Comparison of ENCODE assay signal across 2 cellular contexts in genomic region chr6:36809933-36810844, GRCh38.
TF ChIP-seq lines count a peak whose summit lies in the region.

No MANE protein-coding gene starts in this region.

TF ChIP-seq in HepG2, 621 proteins besides CTCF, POLR2A, EP300 and RAD21 (continued from another document and continues in another):
- peak; percentile 45; the same call in 1 of the 2 replicates for TF ChIP-seq ARID5B (CRISPR knock-in tag; IDR thresholded peaks at IDR 0.05)
- peak; percentile 52; the same call in 1 of the 2 replicates for TF ChIP-seq ZNF839 (CRISPR knock-in tag; IDR thresholded peaks at IDR 0.05; ENCODE audit: borderline replicate concordance)
- peak; percentile 51; the same call in 1 of the 2 replicates for TF ChIP-seq ZNF224 (CRISPR knock-in tag; IDR thresholded peaks at IDR 0.05)
- no peak for TF ChIP-seq SIN3B (IDR thresholded peaks at IDR 0.05; ENCODE audit: low read length)
- TF ChIP-seq KDM3A (CRISPR knock-in tag; IDR thresholded peaks at IDR 0.05; ENCODE audit: low read depth), result 0 out of 2 replicates have a peak, but pooled peaks have one; percentile 32
- TF ChIP-seq KDM2A (CRISPR knock-in tag; IDR thresholded peaks at IDR 0.05; ENCODE audit: borderline replicate concordance, low read depth), result peak; percentile 77; the same call in 1 of the 2 replicates
- TF ChIP-seq, protein P1, sequence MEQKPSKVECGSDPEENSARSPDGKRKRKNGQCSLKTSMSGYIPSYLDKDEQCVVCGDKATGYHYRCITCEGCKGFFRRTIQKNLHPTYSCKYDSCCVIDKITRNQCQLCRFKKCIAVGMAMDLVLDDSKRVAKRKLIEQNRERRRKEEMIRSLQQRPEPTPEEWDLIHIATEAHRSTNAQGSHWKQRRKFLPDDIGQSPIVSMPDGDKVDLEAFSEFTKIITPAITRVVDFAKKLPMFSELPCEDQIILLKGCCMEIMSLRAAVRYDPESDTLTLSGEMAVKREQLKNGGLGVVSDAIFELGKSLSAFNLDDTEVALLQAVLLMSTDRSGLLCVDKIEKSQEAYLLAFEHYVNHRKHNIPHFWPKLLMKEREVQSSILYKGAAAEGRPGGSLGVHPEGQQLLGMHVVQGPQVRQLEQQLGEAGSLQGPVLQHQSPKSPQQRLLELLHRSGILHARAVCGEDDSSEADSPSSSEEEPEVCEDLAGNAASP (CRISPR knock-in tag; IDR thresholded peaks at IDR 0.05; ENCODE audit: borderline replicate concordance), result 0 out of 2 replicates have a peak, but pooled peaks have one; percentile 45
- peak; percentile 63 for TF ChIP-seq ZFX (CRISPR knock-in tag; IDR thresholded peaks at IDR 0.05; ENCODE audit: low read depth)
- TF ChIP-seq, protein P2, sequence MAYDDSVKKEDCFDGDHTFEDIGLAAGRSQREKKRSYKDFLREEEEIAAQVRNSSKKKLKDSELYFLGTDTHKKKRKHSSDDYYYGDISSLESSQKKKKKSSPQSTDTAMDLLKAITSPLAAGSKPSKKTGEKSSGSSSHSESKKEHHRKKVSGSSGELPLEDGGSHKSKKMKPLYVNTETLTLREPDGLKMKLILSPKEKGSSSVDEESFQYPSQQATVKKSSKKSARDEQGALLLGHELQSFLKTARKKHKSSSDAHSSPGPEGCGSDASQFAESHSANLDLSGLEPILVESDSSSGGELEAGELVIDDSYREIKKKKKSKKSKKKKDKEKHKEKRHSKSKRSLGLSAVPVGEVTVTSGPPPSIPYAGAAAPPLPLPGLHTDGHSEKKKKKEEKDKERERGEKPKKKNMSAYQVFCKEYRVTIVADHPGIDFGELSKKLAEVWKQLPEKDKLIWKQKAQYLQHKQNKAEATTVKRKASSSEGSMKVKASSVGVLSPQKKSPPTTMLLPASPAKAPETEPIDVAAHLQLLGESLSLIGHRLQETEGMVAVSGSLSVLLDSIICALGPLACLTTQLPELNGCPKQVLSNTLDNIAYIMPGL (CRISPR knock-in tag; IDR thresholded peaks at IDR 0.05; ENCODE audit: borderline replicate concordance in 1 of 2, low read depth in 1 of 2), result peak; percentile 49 to 83; a peak in 3 of 4 replicates
- peak; percentile 49; the same call in 1 of the 2 replicates for TF ChIP-seq ELF3 (CRISPR knock-in tag; IDR thresholded peaks at IDR 0.05)
- TF ChIP-seq ETV5 (CRISPR knock-in tag; IDR thresholded peaks at IDR 0.05; ENCODE audit: borderline replicate concordance), result peak; percentile 55; the same call in 1 of the 2 replicates
- TF ChIP-seq MBD4 (IDR thresholded peaks at IDR 0.05; ENCODE audit: borderline replicate concordance, low read length), result no peak
- 0 out of 2 replicates have a peak, but pooled peaks have one; percentile 66 for TF ChIP-seq ZNF891 (CRISPR knock-in tag; IDR thresholded peaks at IDR 0.05)
- 0 out of 2 replicates have a peak, but pooled peaks have one; percentile 26 for TF ChIP-seq ZNF619 (CRISPR knock-in tag; IDR thresholded peaks at IDR 0.05)
- TF ChIP-seq SMC3 (IDR thresholded peaks at IDR 0.05; ENCODE audit: low read length), result peak; percentile 65
- TF ChIP-seq NCOA2 (CRISPR knock-in tag; IDR thresholded peaks at IDR 0.05), result 0 out of 2 replicates have a peak, but pooled peaks have one; percentile 17
- no peak for TF ChIP-seq LCORL (IDR thresholded peaks at IDR 0.05)
- peak; percentile 63 for TF ChIP-seq LCORL (CRISPR knock-in tag; IDR thresholded peaks at IDR 0.05)
- no peak for TF ChIP-seq KDM6A (CRISPR knock-in tag; IDR thresholded peaks at IDR 0.05; ENCODE audit: low read depth)
- TF ChIP-seq, protein P3, sequence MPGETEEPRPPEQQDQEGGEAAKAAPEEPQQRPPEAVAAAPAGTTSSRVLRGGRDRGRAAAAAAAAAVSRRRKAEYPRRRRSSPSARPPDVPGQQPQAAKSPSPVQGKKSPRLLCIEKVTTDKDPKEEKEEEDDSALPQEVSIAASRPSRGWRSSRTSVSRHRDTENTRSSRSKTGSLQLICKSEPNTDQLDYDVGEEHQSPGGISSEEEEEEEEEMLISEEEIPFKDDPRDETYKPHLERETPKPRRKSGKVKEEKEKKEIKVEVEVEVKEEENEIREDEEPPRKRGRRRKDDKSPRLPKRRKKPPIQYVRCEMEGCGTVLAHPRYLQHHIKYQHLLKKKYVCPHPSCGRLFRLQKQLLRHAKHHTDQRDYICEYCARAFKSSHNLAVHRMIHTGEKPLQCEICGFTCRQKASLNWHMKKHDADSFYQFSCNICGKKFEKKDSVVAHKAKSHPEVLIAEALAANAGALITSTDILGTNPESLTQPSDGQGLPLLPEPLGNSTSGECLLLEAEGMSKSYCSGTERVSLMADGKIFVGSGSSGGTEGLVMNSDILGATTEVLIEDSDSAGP (CRISPR knock-in tag; IDR thresholded peaks at IDR 0.05; ENCODE audit: borderline replicate concordance), result peak; percentile 54; the same call in 1 of the 2 replicates

TF ChIP-seq in K562, 482 proteins besides CTCF, POLR2A, EP300 and RAD21 (continued from another document and continues in another):
- TF ChIP-seq ZNF407 (IDR thresholded peaks at IDR 0.05; ENCODE audit: low read depth) (no peak), MCM5 (IDR thresholded peaks at IDR 0.05; ENCODE audit: low read depth) (no peak), IFI16 (CRISPR knock-in tag; IDR thresholded peaks at IDR 0.05) (no peak), U2AF2 (optimal IDR thresholded peaks at IDR 0.05; ENCODE audit: low read depth, low read length) (no peak), CC2D1A (IDR thresholded peaks at IDR 0.05) (peak; percentile 57; the same call in 1 of the 2 replicates), ATF7 (IDR thresholded peaks at IDR 0.05) (no peak), KLF13 (tag; IDR thresholded peaks at IDR 0.05; ENCODE audit: borderline replicate concordance, low read depth) (no peak), CBFA2T2 (conservative IDR thresholded peaks at IDR 0.05) (no peak), TEAD4 (IDR thresholded peaks at IDR 0.05; ENCODE audit: low read length) (no peak), TEAD4 (CRISPR knock-in tag; IDR thresholded peaks at IDR 0.05; ENCODE audit: borderline replicate concordance) (no peak), ZNF41 (CRISPR knock-in tag; conservative IDR thresholded peaks at IDR 0.05) (no peak), CHCHD3 (CRISPR knock-in tag; IDR thresholded peaks at IDR 0.05) (no peak), PHF20 (IDR thresholded peaks at IDR 0.05; ENCODE audit: partially characterized antibody) (no peak), NFIC (IDR thresholded peaks at IDR 0.05) (no peak), PTTG1 (tag; IDR thresholded peaks at IDR 0.05; ENCODE audit: low read depth) (peak; percentile 30; the same call in 1 of the 2 replicates), ZBTB8A (IDR thresholded peaks at IDR 0.05; ENCODE audit: partially characterized antibody) (no peak), NFRKB (IDR thresholded peaks at IDR 0.05; ENCODE audit: low read depth) (no peak), ASH1L (IDR thresholded peaks at IDR 0.05; ENCODE audit: borderline replicate concordance, low read depth, partially characterized antibody) (no peak), ZNF431 (CRISPR knock-in tag; IDR thresholded peaks at IDR 0.05) (no peak), EHMT2 (IDR thresholded peaks at IDR 0.05) (no peak), RNF2 (IDR thresholded peaks at IDR 0.05) (no peak), ZNF668 (CRISPR knock-in tag; IDR thresholded peaks at IDR 0.05) (no peak), ZNF23 (CRISPR knock-in tag; IDR thresholded peaks at IDR 0.05) (no peak), ZSCAN29 (IDR thresholded peaks at IDR 0.05) (no peak), ZNF57 (CRISPR knock-in tag; IDR thresholded peaks at IDR 0.05) (no peak), SMAD3 (CRISPR knock-in tag; conservative IDR thresholded peaks at IDR 0.05) (no peak), ZNF589 (CRISPR knock-in tag; IDR thresholded peaks at IDR 0.05; ENCODE audit: low read depth) (0 out of 2 replicates have a peak, but pooled peaks have one; percentile 41), RBM14 (IDR thresholded peaks at IDR 0.05; ENCODE audit: borderline replicate concordance, insufficient read depth, low read depth, low read length) (no peak), ZNF263 (CRISPR knock-in tag; IDR thresholded peaks at IDR 0.05; ENCODE audit: borderline replicate concordance) (peak; percentile 83; the same call in 1 of the 2 replicates), SMARCA4 (IDR thresholded peaks at IDR 0.05) (no peak), BRD4 (IDR thresholded peaks at IDR 0.05) (no peak)
- TF ChIP-seq, protein P4, sequence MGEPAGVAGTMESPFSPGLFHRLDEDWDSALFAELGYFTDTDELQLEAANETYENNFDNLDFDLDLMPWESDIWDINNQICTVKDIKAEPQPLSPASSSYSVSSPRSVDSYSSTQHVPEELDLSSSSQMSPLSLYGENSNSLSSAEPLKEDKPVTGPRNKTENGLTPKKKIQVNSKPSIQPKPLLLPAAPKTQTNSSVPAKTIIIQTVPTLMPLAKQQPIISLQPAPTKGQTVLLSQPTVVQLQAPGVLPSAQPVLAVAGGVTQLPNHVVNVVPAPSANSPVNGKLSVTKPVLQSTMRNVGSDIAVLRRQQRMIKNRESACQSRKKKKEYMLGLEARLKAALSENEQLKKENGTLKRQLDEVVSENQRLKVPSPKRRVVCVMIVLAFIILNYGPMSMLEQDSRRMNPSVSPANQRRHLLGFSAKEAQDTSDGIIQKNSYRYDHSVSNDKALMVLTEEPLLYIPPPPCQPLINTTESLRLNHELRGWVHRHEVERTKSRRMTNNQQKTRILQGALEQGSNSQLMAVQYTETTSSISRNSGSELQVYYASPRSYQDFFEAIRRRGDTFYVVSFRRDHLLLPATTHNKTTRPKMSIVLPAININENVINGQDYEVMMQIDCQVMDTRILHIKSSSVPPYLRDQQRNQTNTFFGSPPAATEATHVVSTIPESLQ (CRISPR knock-in tag; IDR thresholded peaks at IDR 0.05), result no peak
- TF ChIP-seq, protein P5, sequence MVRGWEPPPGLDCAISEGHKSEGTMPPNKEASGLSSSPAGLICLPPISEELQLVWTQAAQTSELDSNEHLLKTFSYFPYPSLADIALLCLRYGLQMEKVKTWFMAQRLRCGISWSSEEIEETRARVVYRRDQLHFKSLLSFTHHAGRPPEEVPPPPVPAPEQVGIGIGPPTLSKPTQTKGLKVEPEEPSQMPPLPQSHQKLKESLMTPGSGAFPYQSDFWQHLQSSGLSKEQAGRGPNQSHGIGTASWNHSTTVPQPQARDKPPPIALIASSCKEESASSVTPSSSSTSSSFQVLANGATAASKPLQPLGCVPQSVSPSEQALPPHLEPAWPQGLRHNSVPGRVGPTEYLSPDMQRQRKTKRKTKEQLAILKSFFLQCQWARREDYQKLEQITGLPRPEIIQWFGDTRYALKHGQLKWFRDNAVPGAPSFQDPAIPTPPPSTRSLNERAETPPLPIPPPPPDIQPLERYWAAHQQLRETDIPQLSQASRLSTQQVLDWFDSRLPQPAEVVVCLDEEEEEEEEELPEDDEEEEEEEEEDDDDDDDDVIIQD (CRISPR knock-in tag; IDR thresholded peaks at IDR 0.05), result no peak
- TF ChIP-seq, protein P6, sequence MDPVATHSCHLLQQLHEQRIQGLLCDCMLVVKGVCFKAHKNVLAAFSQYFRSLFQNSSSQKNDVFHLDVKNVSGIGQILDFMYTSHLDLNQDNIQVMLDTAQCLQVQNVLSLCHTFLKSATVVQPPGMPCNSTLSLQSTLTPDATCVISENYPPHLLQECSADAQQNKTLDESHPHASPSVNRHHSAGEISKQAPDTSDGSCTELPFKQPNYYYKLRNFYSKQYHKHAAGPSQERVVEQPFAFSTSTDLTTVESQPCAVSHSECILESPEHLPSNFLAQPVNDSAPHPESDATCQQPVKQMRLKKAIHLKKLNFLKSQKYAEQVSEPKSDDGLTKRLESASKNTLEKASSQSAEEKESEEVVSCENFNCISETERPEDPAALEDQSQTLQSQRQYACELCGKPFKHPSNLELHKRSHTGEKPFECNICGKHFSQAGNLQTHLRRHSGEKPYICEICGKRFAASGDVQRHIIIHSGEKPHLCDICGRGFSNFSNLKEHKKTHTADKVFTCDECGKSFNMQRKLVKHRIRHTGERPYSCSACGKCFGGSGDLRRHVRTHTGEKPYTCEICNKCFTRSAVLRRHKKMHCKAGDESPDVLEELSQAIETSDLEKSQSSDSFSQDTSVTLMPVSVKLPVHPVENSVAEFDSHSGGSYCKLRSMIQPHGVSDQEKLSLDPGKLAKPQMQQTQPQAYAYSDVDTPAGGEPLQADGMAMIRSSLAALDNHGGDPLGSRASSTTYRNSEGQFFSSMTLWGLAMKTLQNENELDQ (CRISPR knock-in tag; IDR thresholded peaks at IDR 0.05; ENCODE audit: borderline replicate concordance), result no peak
